Comparison of ENCODE assay signal across 8 cellular contexts in genomic region chr6:27518881-27519795, GRCh38.
DNase-seq lines count a peak whose midpoint lies in the region; TF ChIP-seq lines count a peak whose summit lies in the region.

No MANE protein-coding gene starts in this region.

- no peaks in the 10 kb centered on the region for H3K4me1 ChIP-seq in HEK293 (ENCODE audit: control insufficient read depth, insufficient read depth, low read length)
- H3K4me1 ChIP-seq in rectal smooth muscle tissue (ENCODE audit: control insufficient read depth, insufficient read depth, low read length), result peaks cover 4% of the 10 kb centered on the region

- H3K27ac Mint-ChIP-seq in T-helper 1 cell treated with Interleukin-12 subunit alpha and Interleukin-12 subunit beta and Interleukin-4 antibody, amounts not matched to agents 30 μg/mL and 1 μg/mL, for 36 hours, result peak overlapping the region; percentile 81

- H3K36me3 Mint-ChIP-seq in T-helper 1 cell treated with Interleukin-12 subunit alpha and Interleukin-12 subunit beta and Interleukin-4 antibody, amounts not matched to agents 30 μg/mL and 1 μg/mL, for 36 hours (ENCODE audit: low read depth), result peaks cover 2% of the 10 kb centered on the region

- H3K9me3 Mint-ChIP-seq in T-helper 1 cell treated with Interleukin-12 subunit alpha and Interleukin-12 subunit beta and Interleukin-4 antibody, amounts not matched to agents 30 μg/mL and 1 μg/mL, for 36 hours, result no peaks in the 10 kb centered on the region

- peaks cover 48% of the 10 kb centered on the region for H3K27me3 Mint-ChIP-seq in T-helper 1 cell treated with Interleukin-12 subunit alpha and Interleukin-12 subunit beta and Interleukin-4 antibody, amounts not matched to agents 30 μg/mL and 1 μg/mL, for 36 hours (ENCODE audit: low read depth)

- peaks cover 17% of the 10 kb centered on the region for H3K4me1 Mint-ChIP-seq in T-helper 1 cell treated with Interleukin-12 subunit alpha and Interleukin-12 subunit beta and Interleukin-4 antibody, amounts not matched to agents 30 μg/mL and 1 μg/mL, for 36 hours (ENCODE audit: low read depth)

- no peaks in the 10 kb centered on the region for H3K27me3 ChIP-seq in rectal smooth muscle tissue (ENCODE audit: control insufficient read depth, insufficient read depth, low read length)

- peak overlapping the region; percentile 89 for H3K4me3 Mint-ChIP-seq in T-helper 1 cell treated with Interleukin-12 subunit alpha and Interleukin-12 subunit beta and Interleukin-4 antibody, amounts not matched to agents 30 μg/mL and 1 μg/mL, for 36 hours

- peak overlapping the region; percentile 60 for H3K9ac ChIP-seq in rectal smooth muscle tissue (ENCODE audit: low read length)

- no peaks in the 10 kb centered on the region for H3K9me3 ChIP-seq in HEK293 (ENCODE audit: control insufficient read depth, insufficient read depth, low read depth, low read length)

- TF ChIP-seq CTCF in HEK293 (tag by site-specific recombination; IDR thresholded peaks at IDR 0.05), result peak; percentile 52; the same call in 1 of the 2 replicates

- H3K4me3 ChIP-seq in HEK293 (ENCODE audit: low read depth, low read length) (peak overlapping the region; percentile 90), rectal smooth muscle tissue (ENCODE audit: low read length) (peak overlapping the region; percentile 77)

- peak overlapping the region; percentile 75 for H3K27ac ChIP-seq in HEK293 (ENCODE audit: extremely low read depth, low read depth, low read length)
- H3K27ac ChIP-seq in rectal smooth muscle tissue (ENCODE audit: low read depth, low read length), result peak overlapping the region; percentile 80

- POLR2A ChIA-PET in HEK293 (lab: Yijun Ruan, JAX), result interaction anchor here (1.1 to 1.6 kb wide), 7 partner anchors 14 to 375 kb away, joined by 3 to 9 read pairs (median 3); no protein-coding TSS in a partner anchor

- DNase-seq in GM04503 (ENCODE audit: low read depth), result peak; percentile 64
- peak; percentile 69 for DNase-seq in NCI-H1105 (lab: John Stamatoyannopoulos, UW)
- peak; percentile 91 for DNase-seq in astrocyte of the hippocampus (ENCODE audit: low read depth, low spot score)
- DNase-seq in hippocampal formation (lab: John Stamatoyannopoulos, UW), result peak; percentile 62 to 66
- DNase-seq in 8988T, result no peak

- CTCF ChIA-PET in HEK293 (lab: Yijun Ruan, JAX), result interaction anchor here (0.6 to 3.6 kb wide), 35 partner anchors 9 to 765 kb away, joined by 3 to 24 read pairs (median 4); no protein-coding TSS in a partner anchor

- H3K36me3 ChIP-seq in HEK293 (ENCODE audit: control insufficient read depth in 2 of 2, insufficient read depth in 1 of 2, low read length in 2 of 2) (no peaks in the 10 kb centered on the region), rectal smooth muscle tissue (ENCODE audit: control insufficient read depth, insufficient read depth, low read length) (no peaks in the 10 kb centered on the region)

TF ChIP-seq in HEK293, 187 proteins besides CTCF, POLR2A, EP300 and RAD21 (continues in another document):
- TF ChIP-seq KLF16 (tag by site-specific recombination; IDR thresholded peaks at IDR 0.05) (no peak), ZNF24 (tag by site-specific recombination; IDR thresholded peaks at IDR 0.05) (peak; percentile 35; the same call in 1 of the 2 replicates), ZNF239 (tag by site-specific recombination; IDR thresholded peaks at IDR 0.05) (no peak), ZNF248 (tag by site-specific recombination; IDR thresholded peaks at IDR 0.05) (no peak), ZNF558 (tag by site-specific recombination; IDR thresholded peaks at IDR 0.05) (peak; percentile 50), SCRT2 (tag by site-specific recombination; IDR thresholded peaks at IDR 0.05) (peak; percentile 21; the same call in 1 of the 2 replicates), ZNF624 (tag by site-specific recombination; IDR thresholded peaks at IDR 0.05) (no peak), ZNF433 (tag by site-specific recombination; IDR thresholded peaks at IDR 0.05; ENCODE audit: low read depth) (no peak), PRDM10 (tag by site-specific recombination; IDR thresholded peaks at IDR 0.05) (peak; percentile 43; the same call in 1 of the 2 replicates), ZFP3 (tag by site-specific recombination; IDR thresholded peaks at IDR 0.05; ENCODE audit: low read depth) (no peak), HOXC10 (CRISPR knock-in tag; IDR thresholded peaks at IDR 0.05) (0 out of 2 replicates have a peak, but pooled peaks have one; percentile 31), ZNF140 (tag by site-specific recombination; IDR thresholded peaks at IDR 0.05) (no peak), ZSCAN4 (tag by site-specific recombination; IDR thresholded peaks at IDR 0.05) (peak; percentile 34; the same call in 1 of the 2 replicates), ZNF658 (tag by site-specific recombination; IDR thresholded peaks at IDR 0.05) (no peak), ZNF529 (tag by site-specific recombination; IDR thresholded peaks at IDR 0.05; ENCODE audit: insufficient replicate concordance) (no peak), ZNF10 (tag by site-specific recombination; IDR thresholded peaks at IDR 0.05) (no peak), ZNF596 (tag by site-specific recombination; IDR thresholded peaks at IDR 0.05) (no peak), HOXA7 (CRISPR knock-in tag; IDR thresholded peaks at IDR 0.05; ENCODE audit: borderline replicate concordance) (no peak), ZNF423 (tag by site-specific recombination; IDR thresholded peaks at IDR 0.05) (no peak), ZNF335 (tag by site-specific recombination; conservative IDR thresholded peaks at IDR 0.05) (peak; percentile 88), ZNF707 (tag by site-specific recombination; IDR thresholded peaks at IDR 0.05) (no peak), ZNF221 (tag by site-specific recombination; IDR thresholded peaks at IDR 0.05; ENCODE audit: borderline replicate concordance) (no peak), ZNF777 (tag by site-specific recombination; IDR thresholded peaks at IDR 0.05; ENCODE audit: borderline replicate concordance) (no peak), ZFP69B (tag by site-specific recombination; IDR thresholded peaks at IDR 0.05) (no peak), PRDM4 (tag by site-specific recombination; IDR thresholded peaks at IDR 0.05) (no peak), OVOL3 (tag by site-specific recombination; IDR thresholded peaks at IDR 0.05) (peak; percentile 46; the same call in 1 of the 2 replicates), PRDM1 (tag by site-specific recombination; IDR thresholded peaks at IDR 0.05) (no peak; the same call in 1 of the 2 replicates), ZNF544 (tag by site-specific recombination; IDR thresholded peaks at IDR 0.05) (no peak)
